In the genomic region with DNA sequence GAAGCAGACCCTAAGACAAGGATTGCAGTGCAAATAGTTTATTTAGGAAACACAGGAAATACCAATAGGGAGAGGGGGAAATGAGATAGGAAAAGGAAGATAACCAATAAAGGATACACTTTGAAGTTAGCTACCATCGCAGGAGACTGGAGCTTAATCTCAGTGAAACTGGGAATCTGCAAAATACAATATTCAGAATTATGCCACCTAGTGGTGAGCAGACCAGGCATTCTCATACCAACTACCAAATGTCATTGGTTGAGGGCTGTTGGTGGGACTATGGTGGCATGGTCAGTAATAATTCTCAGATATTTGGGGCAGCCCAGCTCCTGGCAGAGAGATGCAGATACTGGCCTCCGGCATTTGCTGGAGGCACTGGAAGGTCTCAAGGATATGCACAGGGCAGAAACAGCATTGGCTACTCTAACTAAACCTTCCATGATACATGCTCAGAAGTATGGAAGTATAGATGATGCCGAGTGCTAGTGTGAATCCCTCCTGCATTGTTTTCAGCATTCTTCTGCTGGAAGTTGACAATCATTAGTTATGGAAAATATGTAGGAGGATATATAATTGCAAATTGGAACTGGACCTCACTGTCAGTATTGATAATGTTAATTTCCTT, we compare ENCODE assay signal across 1 cellular context.
TF ChIP-seq lines count a peak whose summit lies in the region.

No MANE protein-coding gene starts in this region.

TF ChIP-seq in HCT116, 20 proteins besides CTCF, POLR2A, EP300 and RAD21 (continued from another document):
- no peak for TF ChIP-seq REST (IDR thresholded peaks at IDR 0.05; ENCODE audit: low read depth)
- TF ChIP-seq SRF (IDR thresholded peaks at IDR 0.05; ENCODE audit: low read depth), result no peak
